In the genomic region with DNA sequence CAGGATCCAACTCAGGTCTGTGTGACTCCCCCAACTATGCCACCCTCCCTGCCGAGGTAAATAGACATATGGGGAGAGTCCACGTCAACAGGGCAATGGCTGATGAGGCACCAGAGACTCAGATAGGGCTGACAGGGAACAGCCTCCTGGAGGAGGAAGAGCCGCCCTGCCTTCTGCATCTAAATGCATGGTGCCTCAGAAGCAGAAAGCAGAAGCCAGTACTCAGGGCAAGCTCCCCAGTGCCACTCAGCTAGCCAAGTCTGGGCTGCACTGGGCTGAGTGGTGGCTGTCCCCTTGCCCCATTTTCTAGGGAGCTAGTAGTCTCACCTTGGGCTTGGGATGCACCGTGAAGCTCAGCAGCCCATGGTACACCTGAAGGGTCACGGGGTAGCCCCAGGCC, we compare ENCODE assay signal across 15 cellular contexts. TPM values are rescaled to one million over a fixed set of nuclear protein-coding genes. Genes with fewer than 3 reads are reported as not detected.
DNase-seq lines count a peak whose midpoint lies in the region; ATAC-seq and TF ChIP-seq lines count a peak whose summit lies in the region.
"Had no signal": no experiment of that assay in that cellular context is flagged by ENCODE, and none has a peak within 500 bp of the region (broad histone marks: within the 10 kb centered on the region; RNA-seq: fewer than 3 reads in every experiment).

No MANE protein-coding gene starts in this region.

- H3K36me3 ChIP-seq in mesenchymal stem cell (ENCODE audit: control insufficient read depth in 1 of 2, insufficient read depth in 2 of 2, low read depth in 1 of 2, low read length in 2 of 2) (peaks cover 61 to 71% of the 10 kb centered on the region in 2 experiments), osteoblast (ENCODE audit: insufficient read depth, low read length) (peaks cover 58% of the 10 kb centered on the region), MM.1S (replicated peaks; ENCODE audit: insufficient read depth, low read length) (peaks cover 4% of the 10 kb centered on the region; the same call in 1 of the 2 replicates)

- no peak overlapping the region for H2BK120ac ChIP-seq in mesenchymal stem cell (ENCODE audit: low read depth, low read length)

- no peak for ATAC-seq in T-helper 17 cell
- no peak for ATAC-seq in GM18520 (IDR thresholded peaks at IDR 0.05; ENCODE audit: unreplicated experiment)
- no peak for ATAC-seq in HG03457 (IDR thresholded peaks at IDR 0.05; ENCODE audit: unreplicated experiment)
- ATAC-seq: GM12878 had no signal

- H3F3A ChIP-seq in MM.1S (ENCODE audit: insufficient read depth, low read length), result no peaks in the 10 kb centered on the region

- no peak overlapping the region for H4K91ac ChIP-seq in mesenchymal stem cell (ENCODE audit: low read length)

- no peak overlapping the region for H3K4me2 ChIP-seq in mesenchymal stem cell (ENCODE audit: low read length, poor library complexity, severe bottlenecking)
- no peak overlapping the region for H3K4me2 ChIP-seq in osteoblast (ENCODE audit: insufficient read depth, low read length)
- no peak overlapping the region for H3K4me2 ChIP-seq in MM.1S (ENCODE audit: low read depth, low read length)
- H3K4me2 ChIP-seq: KMS-11 had no signal

- H3K27me3 ChIP-seq in mesenchymal stem cell (ENCODE audit: control insufficient read depth in 1 of 2, insufficient read depth in 1 of 2, low read length in 2 of 2) (no peaks in the 10 kb centered on the region), osteoblast (ENCODE audit: insufficient read depth, low read length) (no peaks in the 10 kb centered on the region), MM.1S (replicated peaks; ENCODE audit: insufficient read depth, low read length) (no peaks in the 10 kb centered on the region)
- H3K27me3 ChIP-seq: BLaER1 treated with 17β-estradiol and CSF1 and Interleukin-3, amounts not matched to agents 10 nM and 100 nM had no signal

- no peak overlapping the region for H4K8ac ChIP-seq in mesenchymal stem cell (ENCODE audit: low read length)

- no peak overlapping the region for H3K4me3 ChIP-seq in mesenchymal stem cell (ENCODE audit: insufficient read depth in 1 of 2, low read depth in 1 of 2, low read length in 2 of 2)
- H3K4me3 ChIP-seq in osteoblast (ENCODE audit: insufficient read depth, low read length), result no peak overlapping the region
- no peak overlapping the region for H3K4me3 ChIP-seq in MM.1S (ENCODE audit: low read length)
- H3K4me3 ChIP-seq: BLaER1 treated with 17β-estradiol and CSF1 and Interleukin-3, amounts not matched to agents 10 nM and 100 nM; GM12878 had no signal

- TF ChIP-seq CTCF in CD14-positive monocyte (IDR thresholded peaks at IDR 0.05), result no peak
- TF ChIP-seq CTCF in osteoblast (IDR thresholded peaks at IDR 0.05; ENCODE audit: extremely low read depth, low read depth, low read length), result no peak
- no peak for TF ChIP-seq CTCF in MM.1S (IDR thresholded peaks at IDR 0.05; ENCODE audit: low read length)

- WGBS in mesenchymal stem cell, result 96% methylated on average over 5 of the region's 5 CpGs

- H4K20me1 ChIP-seq in osteoblast (ENCODE audit: insufficient read depth, low read length) (no peaks in the 10 kb centered on the region), MM.1S (ENCODE audit: insufficient read depth, low read length) (no peaks in the 10 kb centered on the region)

- no peak overlapping the region for H3K4ac ChIP-seq in mesenchymal stem cell (ENCODE audit: low read depth in 1 of 2, low read length in 2 of 2)

- H3K9me3 Mint-ChIP-seq in CD14-positive monocyte, result no peaks in the 10 kb centered on the region
- H3K9me3 Mint-ChIP-seq: HFFc6 had no signal

- H3K27ac Mint-ChIP-seq in CD14-positive monocyte (peak overlapping the region in 6 of 7 donors; percentile 38 to 86 (median 79)), T-helper 17 cell (peak overlapping the region; percentile 21)
- H3K27ac Mint-ChIP-seq: HFFc6 had no signal

- H3K79me1 ChIP-seq in mesenchymal stem cell (replicated peaks; ENCODE audit: low read length, poor library complexity, severe bottlenecking), result peaks cover 14% of the 10 kb centered on the region

- H3K4me1 ChIP-seq in mesenchymal stem cell (ENCODE audit: control insufficient read depth, insufficient read depth, low read depth, low read length) (no peaks in the 10 kb centered on the region), osteoblast (ENCODE audit: insufficient read depth, low read length) (no peaks in the 10 kb centered on the region), MM.1S (ENCODE audit: low read length) (no peaks in the 10 kb centered on the region)

- no peak overlapping the region for H2AFZ ChIP-seq in mesenchymal stem cell (ENCODE audit: low read depth, low read length)
- H2AFZ ChIP-seq in osteoblast (ENCODE audit: low read length), result no peak overlapping the region
- no peak overlapping the region for H2AFZ ChIP-seq in MM.1S (ENCODE audit: low read length)

- H3K9me3 ChIP-seq in T-helper 17 cell (ENCODE audit: control insufficient read depth, low read length, poor library complexity, severe bottlenecking) (no peaks in the 10 kb centered on the region), mesenchymal stem cell (ENCODE audit: control insufficient read depth, low read length) (no peaks in the 10 kb centered on the region), osteoblast (ENCODE audit: low read depth, low read length) (no peaks in the 10 kb centered on the region), MM.1S (replicated peaks; ENCODE audit: insufficient read depth, low read length) (no peaks in the 10 kb centered on the region)
- H3K9me3 ChIP-seq: BLaER1 treated with 17β-estradiol and CSF1 and Interleukin-3, amounts not matched to agents 10 nM and 100 nM had no signal

- no peak overlapping the region for H3K4me3 Mint-ChIP-seq in CD14-positive monocyte
- no peak overlapping the region for H3K4me3 Mint-ChIP-seq in T-helper 17 cell
- H3K4me3 Mint-ChIP-seq: CD4-positive, alpha-beta memory T cell; HFFc6 had no signal

- no peak overlapping the region for H2BK15ac ChIP-seq in mesenchymal stem cell (ENCODE audit: low read depth, poor library complexity, severe bottlenecking)

- H2BK5ac ChIP-seq in mesenchymal stem cell (ENCODE audit: low read depth, low read length, poor library complexity, severe bottlenecking), result no peak overlapping the region

- H2BK12ac ChIP-seq in mesenchymal stem cell (ENCODE audit: low read length in 2 of 2), result no peak overlapping the region

- H3K9ac ChIP-seq in mesenchymal stem cell (ENCODE audit: low read length) (no peak overlapping the region), MM.1S (ENCODE audit: low read length) (no peak overlapping the region)
- H3K9ac ChIP-seq: KMS-11 had no signal

- no peak overlapping the region for H3K18ac ChIP-seq in mesenchymal stem cell (ENCODE audit: low read depth in 1 of 2, low read length in 2 of 2)

- H3K4me1 Mint-ChIP-seq in CD14-positive monocyte (peaks cover 21% of the 10 kb centered on the region), T-helper 17 cell (peaks cover 3% of the 10 kb centered on the region)
- H3K4me1 Mint-ChIP-seq: CD4-positive, alpha-beta memory T cell had no signal

- H3K27me3 Mint-ChIP-seq in CD14-positive monocyte (ENCODE audit: low read depth in 3 of 3), result peaks cover 0 to 2% (median 0%) of the 10 kb centered on the region in 3 donors
- no peaks in the 10 kb centered on the region for H3K27me3 Mint-ChIP-seq in T-helper 17 cell
- H3K27me3 Mint-ChIP-seq: CD4-positive, alpha-beta memory T cell had no signal

- H2AK5ac ChIP-seq in mesenchymal stem cell (ENCODE audit: low read length, severe bottlenecking), result no peak overlapping the region

- H3K14ac ChIP-seq in mesenchymal stem cell (ENCODE audit: low read length in 2 of 2), result no peak overlapping the region

- intact Hi-C loops in CD14-positive monocyte (cut with micrococcal nuclease), result no loop called here

- no peaks in the 10 kb centered on the region for H3K9me2 ChIP-seq in MM.1S (replicated peaks; ENCODE audit: insufficient read depth, low read length)

- H3K36me3 Mint-ChIP-seq in CD14-positive monocyte (peaks cover 66 to 90% of the 10 kb centered on the region in 2 donors), T-helper 17 cell (ENCODE audit: low read depth) (peaks cover 5% of the 10 kb centered on the region)

- H3K23ac ChIP-seq in mesenchymal stem cell (ENCODE audit: low read length in 2 of 2), result no peak overlapping the region

- H3K27ac ChIP-seq in mesenchymal stem cell (ENCODE audit: low read length, poor library complexity, severe bottlenecking) (no peak overlapping the region), osteoblast (ENCODE audit: low read depth, low read length) (no peak overlapping the region), MM.1S (ENCODE audit: low read length) (no peak overlapping the region)
- H3K27ac ChIP-seq: KMS-11 had no signal

- DNase-seq in CD14-positive monocyte (ENCODE audit: low spot score) (no peak), T-helper 17 cell (no peak), mesenchymal stem cell (peak; percentile 19), osteoblast (ENCODE audit: insufficient read length, low spot score, missing footprints) (peak; percentile 38), MM.1S (no peak)
- DNase-seq: ACHN; CD4-positive, alpha-beta memory T cell; DMS79; HCEC 1CT; HFFc6 had no signal

- H3K79me2 ChIP-seq in osteoblast (ENCODE audit: insufficient read depth, low read length) (no peaks in the 10 kb centered on the region), MM.1S (ENCODE audit: low read length) (no peaks in the 10 kb centered on the region)

RNA-seq across cellular contexts. Expression of a gene that starts 11.0 kb away (rescaled TPM):
- polyA plus RNA-seq in CD14-positive monocyte, result 10 to 100 TPM; 31.0 to 44.3 TPM
- total RNA-seq in T-helper 17 cell (100 to 1,000 TPM; 138 to 231 TPM), osteoblast (15.0 and 15.9 TPM in 2 replicates)
- polyA plus RNA-seq in mesenchymal stem cell (2013, experiment 1 of 2), result 8.0 TPM
- 7.5 TPM for polyA plus RNA-seq in mesenchymal stem cell (2013, experiment 2 of 2)

RNA-seq across cellular contexts. Expression of a gene that starts 35.9 kb away (rescaled TPM):
- 100 to 1,000 TPM; 498 to 749 TPM for polyA plus RNA-seq in CD14-positive monocyte
- total RNA-seq in T-helper 17 cell (100 to 1,000 TPM in 1 of 2 donors, 10 to 100 TPM in 1; 88.6 to 101 TPM), osteoblast (256 and 330 TPM in 2 replicates)
- 268 TPM for polyA plus RNA-seq in mesenchymal stem cell (2013, experiment 1 of 2)
- 270 TPM for polyA plus RNA-seq in mesenchymal stem cell (2013, experiment 2 of 2)

RNA-seq across cellular contexts. Expression of a gene that starts 55.6 kb away (rescaled TPM):
- polyA plus RNA-seq in CD14-positive monocyte, result 10 to 100 TPM; 29.4 to 62.4 TPM
- total RNA-seq in T-helper 17 cell (10 to 100 TPM; 16.8 to 21.7 TPM), osteoblast (8.0 and 9.4 TPM in 2 replicates)
- 4.1 TPM for polyA plus RNA-seq in mesenchymal stem cell (2013, experiment 1 of 2)
- 4.2 TPM for polyA plus RNA-seq in mesenchymal stem cell (2013, experiment 2 of 2)

RNA-seq across cellular contexts. Expression of a gene that starts 55.7 kb away (rescaled TPM):
- polyA plus RNA-seq in CD14-positive monocyte, result 10 to 100 TPM; 55.8 to 60.6 TPM
- total RNA-seq in T-helper 17 cell (10 to 100 TPM; 32.0 to 38.6 TPM), osteoblast (40.2 and 47.4 TPM in 2 replicates)
- polyA plus RNA-seq in mesenchymal stem cell (2013, experiment 1 of 2), result 60.5 TPM
- polyA plus RNA-seq in mesenchymal stem cell (2013, experiment 2 of 2), result 56.7 TPM

RNA-seq across cellular contexts. Expression of a gene that starts 55.9 kb away (rescaled TPM):
- 10 to 100 TPM; 24.1 to 26.4 TPM for polyA plus RNA-seq in CD14-positive monocyte
- total RNA-seq in T-helper 17 cell (10 to 100 TPM; 14.9 to 15.3 TPM), osteoblast (39.8 and 45.1 TPM in 2 replicates)
- polyA plus RNA-seq in mesenchymal stem cell (2013, experiment 1 of 2), result 38.8 TPM
- polyA plus RNA-seq in mesenchymal stem cell (2013, experiment 2 of 2), result 39.7 TPM

Comparison
In these comparisons a context has a peak if more than half of its experiments do, and no peak if none do; other contexts are left out.
1. DNase-seq: peak in mesenchymal stem cell (single experiment) and osteoblast (single experiment); none in CD14-positive monocyte (single experiment), T-helper 17 cell (0 of 3) and MM.1S (single experiment).